ENCODE assay signal across 1 cellular context in the genomic region with DNA sequence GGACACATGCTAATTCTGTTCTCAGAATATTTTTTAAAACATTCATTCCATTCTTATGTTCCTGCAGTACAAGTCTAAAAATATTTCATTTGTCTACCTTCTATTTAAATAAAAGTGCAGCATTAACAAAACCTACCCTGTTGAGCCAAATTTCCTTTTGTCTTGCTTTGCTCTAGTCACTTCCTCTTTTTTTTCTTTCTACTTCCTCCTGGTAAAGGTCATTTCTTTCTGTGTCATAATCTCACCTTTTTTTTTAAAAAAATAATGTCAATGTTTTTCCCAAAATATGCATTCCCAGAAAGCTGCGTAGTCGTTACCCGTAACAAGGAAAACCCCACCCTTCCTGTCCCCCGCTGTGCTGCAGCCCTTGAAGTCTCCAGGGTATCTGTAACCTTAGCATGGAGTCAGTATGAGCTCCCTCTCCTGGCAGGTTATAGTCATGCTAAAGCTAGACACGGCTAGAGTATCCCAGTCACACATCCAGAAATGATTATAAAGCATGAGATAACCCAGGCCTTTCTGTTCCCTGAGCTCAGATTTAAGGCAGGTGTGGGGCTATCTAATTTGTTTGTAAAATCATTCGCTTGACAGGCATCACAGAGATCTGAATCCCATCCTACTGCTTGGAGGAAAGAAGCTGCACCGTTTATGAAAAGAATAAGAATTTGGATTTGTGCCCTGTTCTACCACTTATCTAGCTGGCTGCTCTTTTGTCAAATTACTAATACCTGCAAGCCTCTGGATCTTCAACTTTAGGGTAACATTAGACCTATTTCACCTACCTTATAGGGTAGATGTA.
TF ChIP-seq lines count a peak whose summit lies in the region.

No MANE protein-coding gene starts in this region.

TF ChIP-seq in K562, 482 proteins besides CTCF, POLR2A, EP300 and RAD21 (continued from another document and continues in another):
- TF ChIP-seq, protein P1, sequence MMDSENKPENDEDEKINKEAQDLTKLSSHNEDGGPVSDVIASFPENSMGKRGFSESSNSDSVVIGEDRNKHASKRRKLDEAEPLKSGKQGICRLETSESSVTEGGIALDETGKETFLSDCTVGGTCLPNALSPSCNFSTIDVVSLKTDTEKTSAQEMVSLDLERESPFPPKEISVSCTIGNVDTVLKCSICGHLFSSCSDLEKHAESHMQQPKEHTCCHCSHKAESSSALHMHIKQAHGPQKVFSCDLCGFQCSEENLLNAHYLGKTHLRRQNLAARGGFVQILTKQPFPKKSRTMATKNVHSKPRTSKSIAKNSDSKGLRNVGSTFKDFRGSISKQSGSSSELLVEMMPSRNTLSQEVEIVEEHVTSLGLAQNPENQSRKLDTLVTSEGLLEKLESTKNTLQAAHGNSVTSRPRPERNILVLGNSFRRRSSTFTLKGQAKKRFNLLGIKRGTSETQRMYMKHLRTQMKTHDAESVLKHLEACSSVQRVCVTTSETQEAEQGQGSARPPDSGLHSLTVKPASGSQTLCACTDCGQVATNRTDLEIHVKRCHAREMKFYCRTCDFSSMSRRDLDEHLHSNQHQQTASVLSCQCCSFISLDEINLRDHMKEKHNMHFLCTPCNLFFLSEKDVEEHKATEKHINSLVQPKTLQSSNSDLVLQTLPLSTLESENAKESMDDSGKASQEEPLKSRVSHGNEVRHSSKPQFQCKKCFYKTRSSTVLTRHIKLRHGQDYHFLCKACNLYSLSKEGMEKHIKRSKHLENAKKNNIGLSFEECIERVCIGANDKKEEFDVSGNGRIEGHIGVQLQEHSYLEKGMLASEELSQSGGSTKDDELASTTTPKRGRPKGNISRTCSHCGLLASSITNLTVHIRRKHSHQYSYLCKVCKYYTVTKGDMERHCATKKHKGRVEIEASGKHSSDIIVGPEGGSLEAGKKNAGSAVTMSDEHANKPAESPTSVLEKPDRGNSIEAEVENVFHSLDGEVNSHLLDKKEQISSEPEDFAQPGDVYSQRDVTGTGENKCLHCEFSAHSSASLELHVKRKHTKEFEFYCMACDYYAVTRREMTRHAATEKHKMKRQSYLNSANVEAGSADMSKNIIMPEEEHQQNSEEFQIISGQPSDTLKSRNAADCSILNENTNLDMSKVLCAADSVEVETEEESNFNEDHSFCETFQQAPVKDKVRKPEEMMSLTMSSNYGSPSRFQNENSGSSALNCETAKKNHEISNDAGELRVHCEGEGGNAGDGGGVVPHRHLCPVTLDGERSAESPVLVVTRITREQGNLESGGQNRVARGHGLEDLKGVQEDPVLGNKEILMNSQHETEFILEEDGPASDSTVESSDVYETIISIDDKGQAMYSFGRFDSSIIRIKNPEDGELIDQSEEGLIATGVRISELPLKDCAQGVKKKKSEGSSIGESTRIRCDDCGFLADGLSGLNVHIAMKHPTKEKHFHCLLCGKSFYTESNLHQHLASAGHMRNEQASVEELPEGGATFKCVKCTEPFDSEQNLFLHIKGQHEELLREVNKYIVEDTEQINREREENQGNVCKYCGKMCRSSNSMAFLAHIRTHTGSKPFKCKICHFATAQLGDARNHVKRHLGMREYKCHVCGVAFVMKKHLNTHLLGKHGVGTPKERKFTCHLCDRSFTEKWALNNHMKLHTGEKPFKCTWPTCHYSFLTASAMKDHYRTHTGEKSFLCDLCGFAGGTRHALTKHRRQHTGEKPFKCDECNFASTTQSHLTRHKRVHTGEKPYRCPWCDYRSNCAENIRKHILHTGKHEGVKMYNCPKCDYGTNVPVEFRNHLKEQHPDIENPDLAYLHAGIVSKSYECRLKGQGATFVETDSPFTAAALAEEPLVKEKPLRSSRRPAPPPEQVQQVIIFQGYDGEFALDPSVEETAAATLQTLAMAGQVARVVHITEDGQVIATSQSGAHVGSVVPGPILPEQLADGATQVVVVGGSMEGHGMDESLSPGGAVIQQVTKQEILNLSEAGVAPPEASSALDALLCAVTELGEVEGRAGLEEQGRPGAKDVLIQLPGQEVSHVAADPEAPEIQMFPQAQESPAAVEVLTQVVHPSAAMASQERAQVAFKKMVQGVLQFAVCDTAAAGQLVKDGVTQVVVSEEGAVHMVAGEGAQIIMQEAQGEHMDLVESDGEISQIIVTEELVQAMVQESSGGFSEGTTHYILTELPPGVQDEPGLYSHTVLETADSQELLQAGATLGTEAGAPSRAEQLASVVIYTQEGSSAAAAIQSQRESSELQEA (IDR thresholded peaks at IDR 0.05; ENCODE audit: low read depth): no peak
- TF ChIP-seq PHF21A (IDR thresholded peaks at IDR 0.05; ENCODE audit: borderline replicate concordance, low read depth): peak; percentile 75; the same call in 1 of the 2 replicates
- no peak; the same call in 1 of the 2 replicates for TF ChIP-seq JUN (IDR thresholded peaks at IDR 0.05; ENCODE audit: borderline replicate concordance, low read depth, low read length)
- TF ChIP-seq JUN (CRISPR knock-in tag; IDR thresholded peaks at IDR 0.05; ENCODE audit: borderline replicate concordance): no peak
- TF ChIP-seq MCM2 (IDR thresholded peaks at IDR 0.05; ENCODE audit: low read depth): no peak
- TF ChIP-seq ZNF282 (CRISPR knock-in tag; IDR thresholded peaks at IDR 0.05): no peak
- peak; percentile 89 for TF ChIP-seq SMARCA4 (IDR thresholded peaks at IDR 0.05)
- TF ChIP-seq NEUROD1 (IDR thresholded peaks at IDR 0.05; ENCODE audit: borderline replicate concordance, low read depth, low read length, partially characterized antibody): peak; percentile 77
- TF ChIP-seq, protein P2, sequence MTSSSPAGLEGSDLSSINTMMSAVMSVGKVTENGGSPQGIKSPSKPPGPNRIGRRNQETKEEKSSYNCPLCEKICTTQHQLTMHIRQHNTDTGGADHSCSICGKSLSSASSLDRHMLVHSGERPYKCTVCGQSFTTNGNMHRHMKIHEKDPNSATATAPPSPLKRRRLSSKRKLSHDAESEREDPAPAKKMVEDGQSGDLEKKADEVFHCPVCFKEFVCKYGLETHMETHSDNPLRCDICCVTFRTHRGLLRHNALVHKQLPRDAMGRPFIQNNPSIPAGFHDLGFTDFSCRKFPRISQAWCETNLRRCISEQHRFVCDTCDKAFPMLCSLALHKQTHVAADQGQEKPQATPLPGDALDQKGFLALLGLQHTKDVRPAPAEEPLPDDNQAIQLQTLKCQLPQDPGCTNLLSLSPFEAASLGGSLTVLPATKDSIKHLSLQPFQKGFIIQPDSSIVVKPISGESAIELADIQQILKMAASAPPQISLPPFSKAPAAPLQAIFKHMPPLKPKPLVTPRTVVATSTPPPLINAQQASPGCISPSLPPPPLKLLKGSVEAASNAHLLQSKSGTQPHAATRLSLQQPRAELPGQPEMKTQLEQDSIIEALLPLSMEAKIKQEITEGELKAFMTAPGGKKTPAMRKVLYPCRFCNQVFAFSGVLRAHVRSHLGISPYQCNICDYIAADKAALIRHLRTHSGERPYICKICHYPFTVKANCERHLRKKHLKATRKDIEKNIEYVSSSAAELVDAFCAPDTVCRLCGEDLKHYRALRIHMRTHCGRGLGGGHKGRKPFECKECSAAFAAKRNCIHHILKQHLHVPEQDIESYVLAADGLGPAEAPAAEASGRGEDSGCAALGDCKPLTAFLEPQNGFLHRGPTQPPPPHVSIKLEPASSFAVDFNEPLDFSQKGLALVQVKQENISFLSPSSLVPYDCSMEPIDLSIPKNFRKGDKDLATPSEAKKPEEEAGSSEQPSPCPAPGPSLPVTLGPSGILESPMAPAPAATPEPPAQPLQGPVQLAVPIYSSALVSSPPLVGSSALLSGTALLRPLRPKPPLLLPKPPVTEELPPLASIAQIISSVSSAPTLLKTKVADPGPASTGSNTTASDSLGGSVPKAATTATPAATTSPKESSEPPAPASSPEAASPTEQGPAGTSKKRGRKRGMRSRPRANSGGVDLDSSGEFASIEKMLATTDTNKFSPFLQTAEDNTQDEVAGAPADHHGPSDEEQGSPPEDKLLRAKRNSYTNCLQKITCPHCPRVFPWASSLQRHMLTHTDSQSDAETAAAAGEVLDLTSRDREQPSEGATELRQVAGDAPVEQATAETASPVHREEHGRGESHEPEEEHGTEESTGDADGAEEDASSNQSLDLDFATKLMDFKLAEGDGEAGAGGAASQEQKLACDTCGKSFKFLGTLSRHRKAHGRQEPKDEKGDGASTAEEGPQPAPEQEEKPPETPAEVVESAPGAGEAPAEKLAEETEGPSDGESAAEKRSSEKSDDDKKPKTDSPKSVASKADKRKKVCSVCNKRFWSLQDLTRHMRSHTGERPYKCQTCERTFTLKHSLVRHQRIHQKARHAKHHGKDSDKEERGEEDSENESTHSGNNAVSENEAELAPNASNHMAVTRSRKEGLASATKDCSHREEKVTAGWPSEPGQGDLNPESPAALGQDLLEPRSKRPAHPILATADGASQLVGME (CRISPR knock-in tag; IDR thresholded peaks at IDR 0.05): no peak
- TF ChIP-seq, protein P3, sequence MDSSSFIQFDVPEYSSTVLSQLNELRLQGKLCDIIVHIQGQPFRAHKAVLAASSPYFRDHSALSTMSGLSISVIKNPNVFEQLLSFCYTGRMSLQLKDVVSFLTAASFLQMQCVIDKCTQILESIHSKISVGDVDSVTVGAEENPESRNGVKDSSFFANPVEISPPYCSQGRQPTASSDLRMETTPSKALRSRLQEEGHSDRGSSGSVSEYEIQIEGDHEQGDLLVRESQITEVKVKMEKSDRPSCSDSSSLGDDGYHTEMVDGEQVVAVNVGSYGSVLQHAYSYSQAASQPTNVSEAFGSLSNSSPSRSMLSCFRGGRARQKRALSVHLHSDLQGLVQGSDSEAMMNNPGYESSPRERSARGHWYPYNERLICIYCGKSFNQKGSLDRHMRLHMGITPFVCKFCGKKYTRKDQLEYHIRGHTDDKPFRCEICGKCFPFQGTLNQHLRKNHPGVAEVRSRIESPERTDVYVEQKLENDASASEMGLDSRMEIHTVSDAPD (CRISPR knock-in tag; IDR thresholded peaks at IDR 0.05): no peak
- TF ChIP-seq POLR2H (tag; IDR thresholded peaks at IDR 0.05; ENCODE audit: low read depth): peak; percentile 82
- no peak for TF ChIP-seq RFX5 (IDR thresholded peaks at IDR 0.05; ENCODE audit: low read depth, low read length)
- 0 out of 2 replicates have a peak, but pooled peaks have one; percentile 17 for TF ChIP-seq MYBL2 (IDR thresholded peaks at IDR 0.05; ENCODE audit: low read depth)
- no peak for TF ChIP-seq MYBL2 (CRISPR knock-in tag; IDR thresholded peaks at IDR 0.05; ENCODE audit: borderline replicate concordance)
- peak; percentile 67 for TF ChIP-seq NCOR1 (IDR thresholded peaks at IDR 0.05)
- TF ChIP-seq PHF8 (IDR thresholded peaks at IDR 0.05; ENCODE audit: borderline replicate concordance, low read length): no peak
- TF ChIP-seq ZNF436 (CRISPR knock-in tag; IDR thresholded peaks at IDR 0.05): no peak
- TF ChIP-seq ILF3 (IDR thresholded peaks at IDR 0.05; ENCODE audit: borderline replicate concordance): no peak
- TF ChIP-seq MED1 (CRISPR knock-in tag; IDR thresholded peaks at IDR 0.05; ENCODE audit: borderline replicate concordance): no peak
- TF ChIP-seq SMARCA5 (IDR thresholded peaks at IDR 0.05): no peak
- 0 out of 2 replicates have a peak, but pooled peaks have one; percentile 56 for TF ChIP-seq TCFL5 (CRISPR knock-in tag; conservative IDR thresholded peaks at IDR 0.05)
- TF ChIP-seq ZNF57 (CRISPR knock-in tag; IDR thresholded peaks at IDR 0.05): no peak
- TF ChIP-seq ZNF133 (CRISPR knock-in tag; IDR thresholded peaks at IDR 0.05): no peak
- no peak for TF ChIP-seq ZBTB1 (CRISPR knock-in tag; IDR thresholded peaks at IDR 0.05; ENCODE audit: borderline replicate concordance, low read depth)
- no peak for TF ChIP-seq LARP7 (IDR thresholded peaks at IDR 0.05)
- TF ChIP-seq KDM2B (CRISPR knock-in tag; IDR thresholded peaks at IDR 0.05): no peak
- TF ChIP-seq ILK (tag; IDR thresholded peaks at IDR 0.05; ENCODE audit: borderline replicate concordance, low read depth): no peak
- TF ChIP-seq, protein P4, sequence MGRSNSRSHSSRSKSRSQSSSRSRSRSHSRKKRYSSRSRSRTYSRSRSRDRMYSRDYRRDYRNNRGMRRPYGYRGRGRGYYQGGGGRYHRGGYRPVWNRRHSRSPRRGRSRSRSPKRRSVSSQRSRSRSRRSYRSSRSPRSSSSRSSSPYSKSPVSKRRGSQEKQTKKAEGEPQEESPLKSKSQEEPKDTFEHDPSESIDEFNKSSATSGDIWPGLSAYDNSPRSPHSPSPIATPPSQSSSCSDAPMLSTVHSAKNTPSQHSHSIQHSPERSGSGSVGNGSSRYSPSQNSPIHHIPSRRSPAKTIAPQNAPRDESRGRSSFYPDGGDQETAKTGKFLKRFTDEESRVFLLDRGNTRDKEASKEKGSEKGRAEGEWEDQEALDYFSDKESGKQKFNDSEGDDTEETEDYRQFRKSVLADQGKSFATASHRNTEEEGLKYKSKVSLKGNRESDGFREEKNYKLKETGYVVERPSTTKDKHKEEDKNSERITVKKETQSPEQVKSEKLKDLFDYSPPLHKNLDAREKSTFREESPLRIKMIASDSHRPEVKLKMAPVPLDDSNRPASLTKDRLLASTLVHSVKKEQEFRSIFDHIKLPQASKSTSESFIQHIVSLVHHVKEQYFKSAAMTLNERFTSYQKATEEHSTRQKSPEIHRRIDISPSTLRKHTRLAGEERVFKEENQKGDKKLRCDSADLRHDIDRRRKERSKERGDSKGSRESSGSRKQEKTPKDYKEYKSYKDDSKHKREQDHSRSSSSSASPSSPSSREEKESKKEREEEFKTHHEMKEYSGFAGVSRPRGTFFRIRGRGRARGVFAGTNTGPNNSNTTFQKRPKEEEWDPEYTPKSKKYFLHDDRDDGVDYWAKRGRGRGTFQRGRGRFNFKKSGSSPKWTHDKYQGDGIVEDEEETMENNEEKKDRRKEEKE (IDR thresholded peaks at IDR 0.05; ENCODE audit: borderline replicate concordance in 1 of 2, control insufficient read depth in 1 of 2, low read depth in 2 of 2, low read length in 1 of 2): no peak
- no peak for TF ChIP-seq NR2F6 (CRISPR knock-in tag; IDR thresholded peaks at IDR 0.05)
- no peak for TF ChIP-seq NCOA4 (IDR thresholded peaks at IDR 0.05; ENCODE audit: partially characterized antibody)
- TF ChIP-seq, protein P5, sequence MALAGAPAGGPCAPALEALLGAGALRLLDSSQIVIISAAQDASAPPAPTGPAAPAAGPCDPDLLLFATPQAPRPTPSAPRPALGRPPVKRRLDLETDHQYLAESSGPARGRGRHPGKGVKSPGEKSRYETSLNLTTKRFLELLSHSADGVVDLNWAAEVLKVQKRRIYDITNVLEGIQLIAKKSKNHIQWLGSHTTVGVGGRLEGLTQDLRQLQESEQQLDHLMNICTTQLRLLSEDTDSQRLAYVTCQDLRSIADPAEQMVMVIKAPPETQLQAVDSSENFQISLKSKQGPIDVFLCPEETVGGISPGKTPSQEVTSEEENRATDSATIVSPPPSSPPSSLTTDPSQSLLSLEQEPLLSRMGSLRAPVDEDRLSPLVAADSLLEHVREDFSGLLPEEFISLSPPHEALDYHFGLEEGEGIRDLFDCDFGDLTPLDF (CRISPR knock-in tag; IDR thresholded peaks at IDR 0.05): 0 out of 2 replicates have a peak, but pooled peaks have one; percentile 39
- TF ChIP-seq, protein P6, sequence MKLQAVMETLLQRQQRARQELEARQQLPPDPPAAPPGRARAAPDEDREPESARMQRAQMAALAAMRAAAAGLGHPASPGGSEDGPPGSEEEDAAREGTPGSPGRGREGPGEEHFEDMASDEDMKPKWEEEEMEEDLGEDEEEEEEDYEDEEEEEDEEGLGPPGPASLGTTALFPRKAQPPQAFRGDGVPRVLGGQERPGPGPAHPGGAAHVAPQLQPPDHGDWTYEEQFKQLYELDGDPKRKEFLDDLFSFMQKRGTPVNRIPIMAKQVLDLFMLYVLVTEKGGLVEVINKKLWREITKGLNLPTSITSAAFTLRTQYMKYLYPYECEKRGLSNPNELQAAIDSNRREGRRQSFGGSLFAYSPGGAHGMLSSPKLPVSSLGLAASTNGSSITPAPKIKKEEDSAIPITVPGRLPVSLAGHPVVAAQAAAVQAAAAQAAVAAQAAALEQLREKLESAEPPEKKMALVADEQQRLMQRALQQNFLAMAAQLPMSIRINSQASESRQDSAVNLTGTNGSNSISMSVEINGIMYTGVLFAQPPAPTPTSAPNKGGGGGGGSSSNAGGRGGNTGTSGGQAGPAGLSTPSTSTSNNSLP (IDR thresholded peaks at IDR 0.05; ENCODE audit: borderline replicate concordance, low read depth, low read length): peak; percentile 89; the same call in 1 of the 2 replicates
- TF ChIP-seq ZNF174 (CRISPR knock-in tag; IDR thresholded peaks at IDR 0.05): peak; percentile 73; the same call in 1 of the 2 replicates
- no peak for TF ChIP-seq ZNF232 (CRISPR knock-in tag; IDR thresholded peaks at IDR 0.05)
- no peak for TF ChIP-seq ZNF184 (CRISPR knock-in tag; IDR thresholded peaks at IDR 0.05)
- no peak for TF ChIP-seq COPS2 (conservative IDR thresholded peaks at IDR 0.05)
